Comparison of ENCODE assay signal across 7 cellular contexts in the genomic region with DNA sequence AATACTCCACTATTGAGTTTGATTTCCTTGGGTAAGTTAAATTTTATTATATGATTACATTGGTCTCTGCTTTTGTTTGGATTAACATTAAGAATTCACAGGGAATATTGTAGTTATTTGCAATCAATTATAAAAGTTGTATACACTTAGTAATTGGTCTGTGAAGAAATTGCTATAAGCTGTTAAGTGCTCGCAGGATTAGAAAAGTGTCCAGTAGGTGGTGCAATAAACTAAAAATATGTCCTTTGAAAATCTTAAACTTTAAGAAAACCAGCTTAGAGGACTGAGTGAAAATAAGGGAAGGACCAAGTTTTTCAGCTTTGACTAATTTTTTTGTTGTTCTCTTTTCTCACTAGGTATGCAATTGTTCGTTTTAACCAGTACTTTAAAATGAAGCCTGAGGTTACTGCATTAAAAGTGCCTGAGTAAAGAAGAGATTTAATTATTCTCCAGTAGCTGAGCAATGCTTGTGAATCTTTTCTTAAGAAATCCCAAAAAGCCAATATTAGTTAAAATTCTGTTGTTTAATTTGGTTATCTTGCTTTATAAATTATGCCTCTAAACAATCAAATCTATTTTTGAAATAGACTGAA. TPM values are rescaled to one million over a fixed set of nuclear protein-coding genes. Genes with fewer than 3 reads are reported as not detected.
DNase-seq lines count a peak whose midpoint lies in the region; ATAC-seq, FAIRE-seq and TF ChIP-seq lines count a peak whose summit lies in the region.

No MANE protein-coding gene starts in this region.

- H3K27ac Mint-ChIP-seq in memory B cell = no peak overlapping the region

- H3K36me3 ChIP-seq in GM23248 (ENCODE audit: low read depth) (peaks cover 8% of the 10 kb centered on the region; the same call in 1 of the 2 replicates), K562 (ENCODE audit: control insufficient read depth, insufficient read depth, low read length) (peaks cover 58% of the 10 kb centered on the region), MG63 (peaks cover 5% of the 10 kb centered on the region; the same call in 1 of the 2 replicates)

- H3K4me1 ChIP-seq in GM23248 (ENCODE audit: insufficient read depth) (peaks cover 23% of the 10 kb centered on the region), K562 (replicated peaks in 1 of 2; ENCODE audit: control insufficient read depth in 2 of 2, insufficient read depth in 2 of 2, low read length in 2 of 2) (no peaks in the 10 kb centered on the region)

- FAIRE-seq in K562 (lab: Jason Lieb, UNC) = peak; percentile 77

- H3K4me2 ChIP-seq in GM23248 (ENCODE audit: unreplicated experiment) (no peak overlapping the region), K562 (ENCODE audit: insufficient read depth, low read length) (no peak overlapping the region)

- TF ChIP-seq EP300 in K562 (IDR thresholded peaks at IDR 0.05; ENCODE audit: low read length) = no peak

- no TSS peak for BruUV-seq in K562 (replicated peaks; lab: Mats Ljungman, UMichigan)

- H3K9ac ChIP-seq in GM23248 = no peak overlapping the region
- H3K9ac ChIP-seq in K562 (ENCODE audit: insufficient read depth in 1 of 2, low read depth in 2 of 2, low read length in 2 of 2) = no peak overlapping the region

- H2AFZ ChIP-seq in GM23248 (no peak overlapping the region), K562 (ENCODE audit: low read depth, low read length) (no peak overlapping the region)

- no peak for TF ChIP-seq POLR2A in K562 (conservative IDR thresholded peaks at IDR 0.05)

- no peak overlapping the region for H3K27ac ChIP-seq in GM23248
- H3K27ac ChIP-seq in K562 (ENCODE audit: extremely low read depth, low read depth, low read length) = no peak overlapping the region

- H4K20me1 ChIP-seq in GM23248 (ENCODE audit: insufficient read depth) (no peaks in the 10 kb centered on the region), K562 (replicated peaks; ENCODE audit: control insufficient read depth, insufficient read depth, low read length) (no peaks in the 10 kb centered on the region)

- no peaks in the 10 kb centered on the region for H3K9me1 ChIP-seq in K562 (ENCODE audit: control insufficient read depth, insufficient read depth, low read length)

- no peaks in the 10 kb centered on the region for H3K9me3 Mint-ChIP-seq in memory B cell

- intact Hi-C loops in K562 (cut with micrococcal nuclease) = loop anchor here (10.0 kb wide), 1 partner anchor 160 kb away; no protein-coding TSS in a partner anchor

- in situ Hi-C loops in GM23248 (cut with MboI) = no loop called here
- in situ Hi-C loops in K562 (cut with MboI) = no loop called here

- H3K9me3 ChIP-seq in GM23248 (ENCODE audit: low read depth) = no peaks in the 10 kb centered on the region
- no peaks in the 10 kb centered on the region for H3K9me3 ChIP-seq in K562 (replicated peaks; ENCODE audit: control insufficient read depth, insufficient read depth, low read depth, low read length)
- H3K9me3 ChIP-seq in MG63 = no peaks in the 10 kb centered on the region

- peaks cover 13% of the 10 kb centered on the region for H3K4me1 Mint-ChIP-seq in memory B cell

- TF ChIP-seq RAD21 in K562 (CRISPR knock-in tag; conservative IDR thresholded peaks at IDR 0.05 in 1 of 2, IDR thresholded peaks at IDR 0.05 in 1 of 2) = peak in 1 of 2 experiments; percentile 31; a peak in 1 of 4 replicates

- H3K27me3 Mint-ChIP-seq in memory B cell = no peaks in the 10 kb centered on the region

- TF ChIP-seq CTCF in GM10248 (IDR thresholded peaks at IDR 0.05; ENCODE audit: control extremely low read depth, extremely low read depth, low read depth, missing control alignments) (peak; percentile 59), K562 (IDR thresholded peaks at IDR 0.05 in 2 of 3, conservative IDR thresholded peaks at IDR 0.05 in 1 of 3; ENCODE audit: insufficient read depth in 2 of 3, low read depth in 1 of 3, low read length in 3 of 3) (peak; percentile 25 to 62 (median 33); a peak in 3 of 6 replicates)

- POLR2A ChIA-PET in GM10248 (lab: Yijun Ruan, JAX) (no interaction called here), K562 (lab: Yijun Ruan, JAX) (interaction anchor here (0.8 kb wide), 1 partner anchor 16 kb away, joined by 3 read pairs; no protein-coding TSS in a partner anchor)

- H3K36me3 Mint-ChIP-seq in memory B cell = peaks cover 13% of the 10 kb centered on the region

- no peaks in the 10 kb centered on the region for H3K9me2 ChIP-seq in GM23248 (ENCODE audit: insufficient read depth)

- no peaks in the 10 kb centered on the region for H3K27me3 ChIP-seq in GM23248 (replicated peaks; ENCODE audit: insufficient read depth)
- H3K27me3 ChIP-seq in K562 (ENCODE audit: control insufficient read depth in 2 of 2, insufficient read depth in 2 of 2, low read length in 2 of 2) = no peaks in the 10 kb centered on the region
- no peaks in the 10 kb centered on the region for H3K27me3 ChIP-seq in MG63

- peaks cover 23% of the 10 kb centered on the region for H3F3A ChIP-seq in GM23248 (ENCODE audit: insufficient read depth)

- DNase-seq in GM10248 (ENCODE audit: extremely low spot score) = no peak
- DNase-seq in GM23248 = peak; percentile 67
- peak; percentile 87 for DNase-seq in NCI-H2196 (lab: John Stamatoyannopoulos, UW; ENCODE audit: unreplicated experiment)
- DNase-seq in K562 (ENCODE audit: extremely low read depth in 1 of 4, low spot score in 3 of 4) = peak in 3 of 4 experiments; percentile 12 to 44 (median 18)
- DNase-seq in memory B cell (ENCODE audit: low spot score in 2 of 2) = peak in 1 of 2 donors; percentile 11
- no peak for DNase-seq in MG63
- DNase-seq in stimulated activated CD8-positive, alpha-beta memory T cell treated with anti-CD3 and anti-CD28 coated beads, Interleukin-4, amount 100 ng/mL, for 48 hours = no peak

- CTCF ChIA-PET in GM10248 (lab: Yijun Ruan, JAX) (interaction anchor here (0.7 to 2.8 kb wide), 11 partner anchors 10 to 66 kb away, joined by 3 to 10 read pairs (median 3); a partner anchor contains a TSS), K562 (lab: Yijun Ruan, JAX; ENCODE audit: low intra/inter-chr PET ratio) (interaction anchor here (0.7 kb wide), 1 partner anchor 359 kb away, joined by 3 read pairs; no protein-coding TSS in a partner anchor)

- WGBS in GM23248 (ENCODE audit: low coverage in 1 of 2, low lambda C conversion rate in 2 of 2, missing lambda C conversion rate in 2 of 2), 2 experiments = 4 to 6% methylated on average over 2 of the region's 2 CpGs
- WGBS in K562 (ENCODE audit: insufficient coverage, low coverage, missing lambda C conversion rate) = 11% methylated on average over 2 of the region's 2 CpGs

- H3K79me2 ChIP-seq in GM23248 (ENCODE audit: insufficient read depth) = 0 out of 2 replicates have a peak, but pooled peaks cover 4% of the 10 kb centered on the region
- H3K79me2 ChIP-seq in K562 (ENCODE audit: control insufficient read depth, insufficient read depth, low read length) = no peaks in the 10 kb centered on the region

- ATAC-seq in K562 = peak; percentile 76
- peak; percentile 60 for ATAC-seq in memory B cell (ENCODE audit: low read depth)

- H3K4me3 Mint-ChIP-seq in memory B cell = no peak overlapping the region

- H3K4me3 ChIP-seq in GM23248 = no peak overlapping the region
- no peak overlapping the region for H3K4me3 ChIP-seq in K562
- H3K4me3 ChIP-seq in MG63 = no peak overlapping the region

TF ChIP-seq in K562, 482 proteins besides CTCF, POLR2A, EP300 and RAD21 (continues in another document):
- TF ChIP-seq BRF1 (IDR thresholded peaks at IDR 0.05; ENCODE audit: borderline replicate concordance, extremely low read depth, insufficient read length) (no peak), SOX6 (IDR thresholded peaks at IDR 0.05) (no peak), TRIM24 (IDR thresholded peaks at IDR 0.05) (no peak)

RNA-seq across cellular contexts. Expression of a gene that starts 59.7 kb away (rescaled TPM):
- total RNA-seq in GM23248 (2014; rRNA removed; shearing (Covaris generic)) = 22.9 and 34.0 TPM in 2 replicates
- polyA plus RNA-seq in GM23248 (2016; fragmentation: Nextera tagmentation; extraction: Ambion mirVana) (12.6 and 20.0 TPM in 2 replicates), K562 (2011; rRNA removed) (30.2 and 36.0 TPM in 2 replicates), K562 (2014; fragmentation: Illumina TruSeq; extraction: Trizol) (17.5 and 19.7 TPM in 2 replicates), K562 (2014; fragmentation: Nextera tagmentation; extraction: Ambion mirVana) (10 to 100 TPM; 36.0 to 47.5 TPM), K562 (2014; rRNA removed) (10.0 and 13.7 TPM in 2 replicates)
- total RNA-seq in K562 (2011; cell fraction: chromatin; rRNA removed; ENCODE audit: low replicate concordance) = 112 and 189 TPM in 2 replicates
- total RNA-seq in K562 (2011; cell fraction: nucleolus; rRNA removed) = 77.4 and 88.2 TPM in 2 replicates
- total RNA-seq in K562 (2011; cell fraction: nucleoplasm; rRNA removed) = 128 and 225 TPM in 2 replicates
- total RNA-seq in K562 (2014; rRNA removed) (22.5 and 27.1 TPM in 2 replicates), K562 (2014; rRNA removed; fragmentation: Illumina TruSeq; extraction: Trizol) (57.6 and 67.5 TPM in 2 replicates), K562 (2015; rRNA removed; fragmentation: Illumina TruSeq; extraction: Trizol) (33.4 and 37.6 TPM in 2 replicates), K562 (2021) (70.5 and 74.3 TPM in 2 replicates)
- 15.6 and 18.5 TPM in 2 replicates for polyA plus RNA-seq in K562 (2011; cell fraction: cytosol; rRNA removed)
- polyA plus RNA-seq in K562 (2011; cell fraction: nucleus; rRNA removed) = 49.1 and 57.9 TPM in 2 replicates
- polyA plus RNA-seq in K562 (2012) = 17.2 and 17.4 TPM in 2 replicates
- 167 and 201 TPM in 2 replicates for polyA minus RNA-seq in K562 (2011; rRNA and poly(A)+ RNA removed)
- 75.6 and 94.2 TPM in 2 replicates for polyA minus RNA-seq in K562 (2011; cell fraction: cytosol; rRNA and poly(A)+ RNA removed)
- polyA minus RNA-seq in K562 (2011; cell fraction: nucleus; rRNA and poly(A)+ RNA removed) = 158 and 213 TPM in 2 replicates
- 8.5 and 11.0 TPM in 2 replicates for total RNA-seq in MG63 (2014; rRNA removed; shearing (Covaris generic); ENCODE audit: low replicate concordance)

Comparison
In these comparisons a context has a peak if more than half of its experiments do, and no peak if none do; other contexts are left out.
1. DNase-seq: peak in GM23248 (single experiment), NCI-H2196 (single experiment) and K562 (3 of 4); none in GM10248 (single experiment), MG63 (single experiment) and stimulated activated CD8-positive, alpha-beta memory T cell treated with anti-CD3 and anti-CD28 coated beads, Interleukin-4, amount 100 ng/mL, for 48 hours (single experiment).